Comparison of ENCODE assay signal across 2 cellular contexts in genomic region chr4:76981649-76982048, GRCh38.
TF ChIP-seq lines count a peak whose summit lies in the region.

No MANE protein-coding gene starts in this region.

TF ChIP-seq in IMR-90, 13 proteins besides CTCF, POLR2A, EP300 and RAD21:
- no peak for TF ChIP-seq BHLHE40 (IDR thresholded peaks at IDR 0.05; ENCODE audit: low read depth, low read length)
- TF ChIP-seq FOS (IDR thresholded peaks at IDR 0.05; ENCODE audit: low read depth, low read length): no peak
- no peak for TF ChIP-seq MXI1 (IDR thresholded peaks at IDR 0.05; ENCODE audit: borderline replicate concordance, low read depth, low read length)
- no peak for TF ChIP-seq CHD1 (IDR thresholded peaks at IDR 0.05; ENCODE audit: low read depth, low read length)
- TF ChIP-seq MAFK (IDR thresholded peaks at IDR 0.05; ENCODE audit: low read depth, low read length): no peak

TF ChIP-seq in GM12878, 131 proteins besides CTCF, POLR2A, EP300 and RAD21:
- TF ChIP-seq BCL11A (IDR thresholded peaks at IDR 0.05; ENCODE audit: low read depth, low read length) (no peak), ZNF217 (IDR thresholded peaks at IDR 0.05) (no peak)
TF ChIP-seq in GM12878: peak in this region for 0.
